ENCODE assay signal across 21 cellular contexts in the genomic region with DNA sequence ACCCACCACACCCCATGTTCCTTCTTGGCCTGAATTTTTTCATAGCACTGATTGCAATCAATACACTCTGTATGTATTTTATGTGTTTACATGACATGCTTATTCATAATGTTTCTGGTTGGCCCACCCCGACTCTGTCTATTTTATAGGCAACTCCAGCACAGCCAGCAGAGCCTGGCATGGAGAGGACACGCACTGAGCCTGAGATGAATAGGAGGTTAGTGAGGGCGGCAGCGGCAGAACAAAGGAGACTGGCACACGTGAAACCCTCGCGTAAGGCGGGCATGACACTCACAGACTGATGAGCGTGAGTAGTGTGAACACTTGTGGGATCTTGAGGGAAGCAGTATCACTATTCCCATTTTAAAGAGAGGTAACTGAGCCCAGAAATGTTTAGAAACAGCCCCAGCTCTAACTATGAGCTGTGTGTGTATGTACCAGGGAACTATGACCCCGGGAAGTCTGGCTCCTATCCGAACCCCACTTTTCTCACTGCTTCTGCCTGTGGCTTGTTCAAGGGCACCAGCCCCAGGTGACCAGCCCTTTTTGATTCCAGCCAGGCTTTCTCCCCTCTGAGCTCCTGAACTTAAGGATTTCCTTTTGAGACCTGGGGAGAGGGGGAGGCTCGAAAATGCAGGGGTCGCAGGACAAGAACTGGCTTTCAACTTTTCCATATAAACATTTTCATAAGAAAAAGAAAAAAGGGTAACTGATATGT.
DNase-seq lines count a peak whose midpoint lies in the region; ATAC-seq and TF ChIP-seq lines count a peak whose summit lies in the region.
"Had no signal": no experiment of that assay in that cellular context is flagged by ENCODE, and none has a peak within 500 bp of the region (broad histone marks: within the 10 kb centered on the region; RNA-seq: fewer than 3 reads in every experiment).

No MANE protein-coding gene starts in this region.

- TF ChIP-seq CTCF in colonic mucosa (IDR thresholded peaks at IDR 0.05) (no peak), neural crest cell (conservative IDR thresholded peaks at IDR 0.05) (no peak), type B pancreatic cell (conservative IDR thresholded peaks at IDR 0.05) (no peak)

- H3K27ac ChIP-seq in colonic mucosa = no peak overlapping the region
- H3K27ac ChIP-seq: A549, BLaER1 had no signal

- H3K36me3 Mint-ChIP-seq in neural crest cell (ENCODE audit: low read depth) = no peaks in the 10 kb centered on the region
- H3K36me3 Mint-ChIP-seq in type B pancreatic cell = no peaks in the 10 kb centered on the region
- H3K36me3 Mint-ChIP-seq: CD4-positive, alpha-beta memory T cell had no signal

- H3K4me3 ChIP-seq in colonic mucosa = no peak overlapping the region
- H3K4me3 ChIP-seq: A549, BLaER1 had no signal

- H3K27ac Mint-ChIP-seq in neural crest cell (ENCODE audit: unreplicated experiment) (peak overlapping the region; percentile 32), type B pancreatic cell (no peak overlapping the region)
- H3K27ac Mint-ChIP-seq: CD4-positive, alpha-beta memory T cell had no signal

- H3K4me1 ChIP-seq in colonic mucosa = no peaks in the 10 kb centered on the region
- H3K4me1 ChIP-seq: A549 had no signal

- H3K4me1 Mint-ChIP-seq in neural crest cell = peaks cover 3% of the 10 kb centered on the region
- H3K4me1 Mint-ChIP-seq in type B pancreatic cell (ENCODE audit: unreplicated experiment) = no peaks in the 10 kb centered on the region

- ATAC-seq in GM18867 (IDR thresholded peaks at IDR 0.05; ENCODE audit: unreplicated experiment) = no peak
- ATAC-seq: A549, PC-3 had no signal

- no peaks in the 10 kb centered on the region for H3K36me3 ChIP-seq in colonic mucosa
- H3K36me3 ChIP-seq: BLaER1 had no signal

- no peak overlapping the region for H3K9ac ChIP-seq in colonic mucosa (ENCODE audit: low read depth in 2 of 2, low read length in 2 of 2)
- H3K9ac ChIP-seq: BLaER1 had no signal

- H3K4me3 Mint-ChIP-seq in neural crest cell (no peak overlapping the region), type B pancreatic cell (no peak overlapping the region)
- H3K4me3 Mint-ChIP-seq: CD4-positive, alpha-beta memory T cell had no signal

- H3K27me3 ChIP-seq in colonic mucosa = no peaks in the 10 kb centered on the region
- H3K27me3 ChIP-seq: BLaER1 had no signal

- no peaks in the 10 kb centered on the region for H3K9me3 Mint-ChIP-seq in neural crest cell
- no peaks in the 10 kb centered on the region for H3K9me3 Mint-ChIP-seq in type B pancreatic cell

- no peaks in the 10 kb centered on the region for H3K27me3 Mint-ChIP-seq in neural crest cell (ENCODE audit: low read depth)
- peaks cover 6% of the 10 kb centered on the region for H3K27me3 Mint-ChIP-seq in type B pancreatic cell

- intact Hi-C loops in colonic mucosa (cut with DNase I) = no loop called here

- DNase-seq in activated effector memory CD4-positive, alpha-beta T cell treated with anti-CD3 and anti-CD28 coated beads, Interleukin-2, amount 50 U/mL, for 16 hours = peak; percentile 43
- DNase-seq in activated effector memory CD4-positive, alpha-beta T cell treated with Interleukin-2 at 50 U/mL for 16 hours = no peak
- peak; percentile 6 for DNase-seq in colonic mucosa
- DNase-seq in neural crest cell (ENCODE audit: low read depth, low spot score) = no peak
- DNase-seq in type B pancreatic cell (ENCODE audit: extremely low spot score, unreplicated experiment) = peak; percentile 50
- DNase-seq in effector CD8-positive, alpha-beta T cell (lab: John Stamatoyannopoulos, UW) = no peak
- DNase-seq in NCI-H2196 (lab: John Stamatoyannopoulos, UW; ENCODE audit: unreplicated experiment) = no peak
- DNase-seq: CD4-positive, alpha-beta memory T cell; EL; KG1; NCI-H1105 treated with DMSO at 0.1 percent for 48 hours; NCI-H1694; NCI-H2227 treated with DMSO at 0.1 percent for 48 hours; NCI-H510A treated with DMSO at 0.1 percent for 48 hours; NCI-H82; PC-3; RPMI8226; SHP77 treated with DMSO at 0.1 percent for 48 hours had no signal

- H3K9me3 ChIP-seq in colonic mucosa = no peaks in the 10 kb centered on the region
- H3K9me3 ChIP-seq: A549, BLaER1 had no signal

Comparison
In these comparisons a context has a peak if more than half of its experiments do, and no peak if none do; other contexts are left out.
1. DNase-seq: peak in activated effector memory CD4-positive, alpha-beta T cell treated with anti-CD3 and anti-CD28 coated beads, Interleukin-2, amount 50 U/mL, for 16 hours (single experiment), colonic mucosa (single experiment) and type B pancreatic cell (single experiment); none in activated effector memory CD4-positive, alpha-beta T cell treated with Interleukin-2 at 50 U/mL for 16 hours (single experiment), neural crest cell (single experiment), effector CD8-positive, alpha-beta T cell (single experiment) and NCI-H2196 (single experiment).